Comparison of ENCODE assay signal across 13 cellular contexts in the genomic region with DNA sequence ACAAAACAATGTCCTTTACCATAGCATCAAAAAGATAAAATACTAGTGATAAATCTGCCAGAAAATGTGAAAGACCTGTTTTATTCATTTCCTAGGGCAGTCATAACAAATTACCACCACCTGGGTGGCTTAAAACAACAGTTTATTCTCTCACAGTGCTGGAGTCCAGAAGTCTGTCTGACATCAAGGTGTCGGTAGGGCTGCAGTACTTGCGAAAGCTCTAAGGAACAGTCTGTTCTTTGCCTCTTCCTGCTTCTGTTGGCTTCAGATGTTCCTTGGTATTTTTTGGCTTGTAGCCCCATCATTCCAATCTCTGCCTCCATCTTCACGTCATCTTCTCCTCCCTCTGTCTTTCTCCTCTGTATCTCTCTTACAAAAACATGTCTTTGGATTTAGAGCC. TPM values are rescaled to one million over a fixed set of nuclear protein-coding genes. Genes with fewer than 3 reads are reported as not detected.
DNase-seq lines count a peak whose midpoint lies in the region; ATAC-seq, FAIRE-seq and TF ChIP-seq lines count a peak whose summit lies in the region.
"Had no signal": no experiment of that assay in that cellular context is flagged by ENCODE, and none has a peak within 500 bp of the region (broad histone marks: within the 10 kb centered on the region; RNA-seq: fewer than 3 reads in every experiment).

No MANE protein-coding gene starts in this region.

- H3K4me3 Mint-ChIP-seq in naive thymus-derived CD4-positive, alpha-beta T cell, result no peak overlapping the region
- H3K4me3 Mint-ChIP-seq: brain had no signal

- H3K27me3 Mint-ChIP-seq in naive thymus-derived CD4-positive, alpha-beta T cell, result peaks cover 0 to 5% (median 0%) of the 10 kb centered on the region in 5 donors
- H3K27me3 Mint-ChIP-seq: brain had no signal

- H3K27me3 ChIP-seq in dorsolateral prefrontal cortex (no peaks in the 10 kb centered on the region), lower lobe of right lung (ENCODE audit: low read depth) (no peaks in the 10 kb centered on the region), testis (no peaks in the 10 kb centered on the region)
- peaks cover 0 to 3% of the 10 kb centered on the region in 2 donors for H3K27me3 ChIP-seq in naive thymus-derived CD4-positive, alpha-beta T cell (ENCODE audit: control insufficient read depth in 2 of 2, insufficient read depth in 2 of 2, low read length in 2 of 2)
- H3K27me3 ChIP-seq: right lobe of liver had no signal

- H3K27ac Mint-ChIP-seq in naive thymus-derived CD4-positive, alpha-beta T cell, result no peak overlapping the region

- no peak for FAIRE-seq in H54 (lab: Jason Lieb, UNC)
- FAIRE-seq: G401.6 had no signal

- ATAC-seq in lower lobe of right lung (peak; percentile 80 to 83), left lobe of liver (no peak)
- ATAC-seq in naive thymus-derived CD4-positive, alpha-beta T cell, result no peak

- TF ChIP-seq CTCF in dorsolateral prefrontal cortex (IDR thresholded peaks at IDR 0.05 in 54 of 56, conservative IDR thresholded peaks at IDR 0.05 in 2 of 56; ENCODE audit: low read depth in 1 of 56, partially characterized antibody in 56 of 56) (no peak), lower lobe of right lung (IDR thresholded peaks at IDR 0.05) (no peak), testis (IDR thresholded peaks at IDR 0.05) (no peak)

- POLR2A ChIA-PET in naive thymus-derived CD4-positive, alpha-beta T cell (lab: Charles Lee), result no interaction called here

- H3K4me1 ChIP-seq in lower lobe of right lung, result peaks cover 38% of the 10 kb centered on the region
- peaks cover 24% of the 10 kb centered on the region for H3K4me1 ChIP-seq in testis
- no peaks in the 10 kb centered on the region for H3K4me1 ChIP-seq in naive thymus-derived CD4-positive, alpha-beta T cell (ENCODE audit: control insufficient read depth in 2 of 2, insufficient read depth in 2 of 2, low read length in 2 of 2)
- H3K4me1 ChIP-seq: right lobe of liver had no signal

- peaks cover 0 to 5% (median 0%) of the 10 kb centered on the region in 7 donors for H3K4me1 Mint-ChIP-seq in naive thymus-derived CD4-positive, alpha-beta T cell

- peaks cover 0 to 8% (median 2%) of the 10 kb centered on the region in 11 donors for H3K9me3 Mint-ChIP-seq in naive thymus-derived CD4-positive, alpha-beta T cell

- H3K27ac ChIP-seq in dorsolateral prefrontal cortex (peak overlapping the region in 42 of 59 donors; percentile 7 to 83 (median 54)), lower lobe of right lung (peak overlapping the region; percentile 51), testis (peak overlapping the region in 1 of 2 donors; percentile 74)
- H3K27ac ChIP-seq in naive thymus-derived CD4-positive, alpha-beta T cell (ENCODE audit: low read depth, low read length), result no peak overlapping the region
- H3K27ac ChIP-seq: right lobe of liver had no signal

- no peaks in the 10 kb centered on the region for H3K36me3 Mint-ChIP-seq in naive thymus-derived CD4-positive, alpha-beta T cell
- H3K36me3 Mint-ChIP-seq: brain had no signal

- H3K9me3 ChIP-seq in lower lobe of right lung (no peaks in the 10 kb centered on the region), testis (no peaks in the 10 kb centered on the region)
- H3K9me3 ChIP-seq in naive thymus-derived CD4-positive, alpha-beta T cell (ENCODE audit: control insufficient read depth in 2 of 3, low read length in 3 of 3), result no peaks in the 10 kb centered on the region
- H3K9me3 ChIP-seq: right lobe of liver had no signal

- 23 to 25% methylated on average over 3 of the region's 3 CpGs for WGBS in testis, 2 donors

- no peak overlapping the region for H3K4me3 ChIP-seq in dorsolateral prefrontal cortex
- no peak overlapping the region for H3K4me3 ChIP-seq in lower lobe of right lung
- H3K4me3 ChIP-seq in testis, result no peak overlapping the region
- H3K4me3 ChIP-seq in naive thymus-derived CD4-positive, alpha-beta T cell (ENCODE audit: low read length), result no peak overlapping the region
- H3K4me3 ChIP-seq: right lobe of liver had no signal

- intact Hi-C loops in dorsolateral prefrontal cortex (cut with DNase I), result no loop called here
- intact Hi-C loops in lower lobe of right lung (cut with DNase I), result no loop called here
- intact Hi-C loops in testis (cut with DNase I; ENCODE audit: low total_unique reads), result no loop called here
- intact Hi-C loops in naive thymus-derived CD4-positive, alpha-beta T cell (cut with micrococcal nuclease), result loop anchor here in 1 of 2 donors (10.0 kb wide), 1 partner anchor 60 kb away; no protein-coding TSS in a partner anchor

- no peak for TF ChIP-seq POLR2A in testis (IDR thresholded peaks at IDR 0.05)
- TF ChIP-seq POLR2A in H54 (IDR thresholded peaks at IDR 0.05; ENCODE audit: low read depth, low read length), result no peak

- CTCF ChIA-PET in naive thymus-derived CD4-positive, alpha-beta T cell (lab: Charles Lee), result no interaction called here

- peak; percentile 83 for DNase-seq in LHCN-M2 (ENCODE audit: low read depth)
- no peak for DNase-seq in dorsolateral prefrontal cortex
- DNase-seq in lower lobe of right lung, result no peak
- peak; percentile 36 for DNase-seq in testis
- no peak for DNase-seq in H54 (ENCODE audit: insufficient read length, low spot score)
- DNase-seq in left lobe of liver (ENCODE audit: low spot score), result no peak
- no peak for DNase-seq in activated gamma-delta T cell treated with Interleukin-2 at 50 U/mL for 16 hours
- no peak for DNase-seq in naive thymus-derived CD4-positive, alpha-beta T cell
- DNase-seq: activated CD4-positive, alpha-beta T cell treated with anti-CD3 and anti-CD28 coated beads, Interleukin-2, amount 50 U/mL, for 48 hours; NCI-H2171 treated with DMSO at 0.1 percent for 48 hours; right lobe of liver had no signal

- no peaks in the 10 kb centered on the region for H3K36me3 ChIP-seq in lower lobe of right lung
- H3K36me3 ChIP-seq in testis (ENCODE audit: low read depth, missing control alignments), result no peaks in the 10 kb centered on the region
- no peaks in the 10 kb centered on the region for H3K36me3 ChIP-seq in naive thymus-derived CD4-positive, alpha-beta T cell (ENCODE audit: control insufficient read depth in 2 of 3, insufficient read depth in 3 of 3, low read length in 3 of 3)
- H3K36me3 ChIP-seq: right lobe of liver had no signal

RNA-seq across cellular contexts. Expression of gene PTPDC1, which starts 51.0 kb away (rescaled TPM):
- 11.5 and 13.6 TPM in 2 replicates for total RNA-seq in LHCN-M2 (2014; rRNA removed)
- 2.3 TPM for polyA plus RNA-seq in LHCN-M2 (2012)
- 10 to 100 TPM; 15.0 to 85.4 (median 26.8) TPM for total RNA-seq in dorsolateral prefrontal cortex
- total RNA-seq in lower lobe of right lung, result 11.0 TPM
- total RNA-seq in testis, result 10 to 100 TPM; 32.3 to 35.0 TPM
- 18.3 TPM for polyA plus RNA-seq in testis (ENCODE audit: insufficient read depth, low read depth, low replicate concordance)
- total RNA-seq in left lobe of liver, result 1.1 TPM
- 1 to 10 TPM; 4.1 to 8.5 (median 4.7) TPM for total RNA-seq in naive thymus-derived CD4-positive, alpha-beta T cell
- polyA plus RNA-seq in naive thymus-derived CD4-positive, alpha-beta T cell, result 1 to 10 TPM; 2.5 to 3.5 TPM

Comparison
In these comparisons a context has a peak if more than half of its experiments do, and no peak if none do; other contexts are left out.
1. DNase-seq: peak in LHCN-M2 (single experiment) and testis (single experiment); none in dorsolateral prefrontal cortex (0 of 10), lower lobe of right lung (single experiment), H54 (single experiment), left lobe of liver (single experiment), activated gamma-delta T cell treated with Interleukin-2 at 50 U/mL for 16 hours (single experiment) and naive thymus-derived CD4-positive, alpha-beta T cell (0 of 9).
2. ATAC-seq: peak in lower lobe of right lung (2 of 2); none in left lobe of liver (single experiment) and naive thymus-derived CD4-positive, alpha-beta T cell (single experiment).